ENCODE assay signal across 22 cellular contexts in genomic region chr1:23895082-23895481, GRCh38. TPM values are rescaled to one million over a fixed set of nuclear protein-coding genes. Genes with fewer than 3 reads are reported as not detected.
"Had no signal": no experiment of that assay in that cellular context is flagged by ENCODE, and none has a peak within 500 bp of the region (broad histone marks: within the 10 kb centered on the region; RNA-seq: fewer than 3 reads in every experiment).

No MANE protein-coding gene starts in this region.

- H3K36me3 Mint-ChIP-seq: activated naive CD4-positive, alpha-beta T cell treated with anti-CD3 and anti-CD28 coated beads, Interleukin-2, amount 10 ng/mL, durations not matched to agents 7 days and 5 days; T-cell had no signal

- ATAC-seq: activated T-helper 17 cell treated with anti-CD3 and anti-CD28 coated beads, Interleukin-2, amount 50 U/mL, for 72 hours; gastroesophageal sphincter; T-cell had no signal

- DNase-seq: activated CD4-positive, alpha-beta T cell treated with anti-CD3 and anti-CD28 coated beads for 4 hours; activated CD8-positive, alpha-beta memory T cell treated with anti-CD3 and anti-CD28 coated beads for 24 hours; activated naive CD4-positive, alpha-beta T cell treated with anti-CD3 and anti-CD28 coated beads, Interleukin-2, amount 10 ng/mL, durations not matched to agents 7 days and 5 days; activated T-cell treated with anti-CD3 and anti-CD28 coated beads for 4 hours; central memory CD4-positive, alpha-beta T cell; dermis blood vessel endothelial cell; left ventricle myocardium inferior; pancreas; stimulated activated CD4-positive, alpha-beta T cell treated with anti-CD3 and anti-CD28 coated beads, Interleukin-1b, Interleukin-23, amount 100 ng/mL, for 48 hours; stimulated activated naive CD4-positive, alpha-beta T cell; substantia nigra; T-cell; T1000; trophoblast cell had no signal

- H3K36me3 ChIP-seq: gastroesophageal sphincter, left ventricle myocardium inferior, pancreas had no signal

- H3K9me3 ChIP-seq: gastroesophageal sphincter, left ventricle myocardium inferior, pancreas had no signal

- H3K9me3 Mint-ChIP-seq: activated naive CD4-positive, alpha-beta T cell treated with anti-CD3 and anti-CD28 coated beads, Interleukin-2, amount 10 ng/mL, durations not matched to agents 7 days and 5 days; activated T-helper 17 cell treated with anti-CD3 and anti-CD28 coated beads, Interleukin-2, amount 50 U/mL, for 72 hours; neural crest cell; T-cell had no signal

- H3K4me1 ChIP-seq: gastroesophageal sphincter, left ventricle myocardium inferior, pancreas had no signal

- FAIRE-seq: keratinocyte, pancreas had no signal

- H3K4me3 Mint-ChIP-seq: activated naive CD4-positive, alpha-beta T cell treated with anti-CD3 and anti-CD28 coated beads, Interleukin-2, amount 10 ng/mL, durations not matched to agents 7 days and 5 days; activated T-helper 17 cell treated with anti-CD3 and anti-CD28 coated beads, Interleukin-2, amount 50 U/mL, for 72 hours; neural crest cell; T-cell had no signal

- H3K27ac ChIP-seq: gastroesophageal sphincter, left ventricle myocardium inferior, pancreas, VCaP had no signal

- H3K27ac Mint-ChIP-seq: activated naive CD4-positive, alpha-beta T cell treated with anti-CD3 and anti-CD28 coated beads, Interleukin-2, amount 10 ng/mL, durations not matched to agents 7 days and 5 days; activated T-helper 17 cell treated with anti-CD3 and anti-CD28 coated beads, Interleukin-2, amount 50 U/mL, for 72 hours; T-cell had no signal

- H3K4me3 ChIP-seq: gastroesophageal sphincter, left ventricle myocardium inferior, pancreas had no signal

- H3K27me3 ChIP-seq: gastroesophageal sphincter, pancreas had no signal

RNA-seq across cellular contexts. Expression of gene CNR2, which starts 18.1 kb away (rescaled TPM):
- total RNA-seq: dermis blood vessel endothelial cell, epithelial cell of proximal tubule, gastroesophageal sphincter, left ventricle myocardium inferior, mesenteric fat pad, neural crest cell, pancreas, renal cortical epithelial cell had no signal
- polyA plus RNA-seq: keratinocyte, pancreas had no signal
